19 cellular contexts compared by ENCODE assay signal in genomic region chr9:524008-524407, GRCh38. TPM values are rescaled to one million over a fixed set of nuclear protein-coding genes. Genes with fewer than 3 reads are reported as not detected.
DNase-seq lines count a peak whose midpoint lies in the region; ATAC-seq and TF ChIP-seq lines count a peak whose summit lies in the region.
"Had no signal": no experiment of that assay in that cellular context is flagged by ENCODE, and none has a peak within 500 bp of the region (broad histone marks: within the 10 kb centered on the region; RNA-seq: fewer than 3 reads in every experiment).

No MANE protein-coding gene starts in this region.

- no peak overlapping the region for H3K4me2 ChIP-seq in smooth muscle cell
- H3K4me2 ChIP-seq: GM23338 had no signal

- H3F3A ChIP-seq in smooth muscle cell (ENCODE audit: low read depth) = no peaks in the 10 kb centered on the region

- H3K4me3 ChIP-seq in HEK293 (ENCODE audit: low read depth, low read length) (no peak overlapping the region), epithelial cell of esophagus (ENCODE audit: low read length) (no peak overlapping the region), smooth muscle cell (no peak overlapping the region)
- H3K4me3 ChIP-seq: GM23338 had no signal

- DNase-seq in epithelial cell of esophagus (ENCODE audit: low read depth) (peak; percentile 57), left ventricle myocardium superior (no peak), progenitor cell of endocrine pancreas (ENCODE audit: low spot score, unreplicated experiment) (no peak), cerebellar cortex (ENCODE audit: low spot score) (no peak), NCI-H748 (lab: John Stamatoyannopoulos, UW; ENCODE audit: unreplicated experiment) (no peak), SKM-1 (lab: John Stamatoyannopoulos, UW; ENCODE audit: unreplicated experiment) (no peak), smooth muscle cell (lab: John Stamatoyannopoulos, UW; ENCODE audit: unreplicated experiment) (no peak)
- DNase-seq: C1 segment of cervical spinal cord, DMS153, EL, HFFc6, KBM-7, NCI-H1105, NCI-H187 treated with DMSO at 0.1 percent for 48 hours, NCI-H446, NCI-H748 treated with DMSO at 0.1 percent for 48 hours had no signal

- H2AFZ ChIP-seq in smooth muscle cell (ENCODE audit: low read depth) = no peak overlapping the region
- H2AFZ ChIP-seq: GM23338 had no signal

- peak; percentile 49 for ATAC-seq in left ventricle myocardium superior
- ATAC-seq: GM23338, Panc1 had no signal

- H4K20me1 ChIP-seq in smooth muscle cell (ENCODE audit: low read depth) = no peaks in the 10 kb centered on the region

- H3K36me3 ChIP-seq in HEK293 (ENCODE audit: control insufficient read depth in 2 of 2, insufficient read depth in 1 of 2, low read length in 2 of 2) (no peaks in the 10 kb centered on the region; a peak in 1 of 3 replicates), smooth muscle cell (ENCODE audit: low read depth) (no peaks in the 10 kb centered on the region)

- H3K4me1 Mint-ChIP-seq in progenitor cell of endocrine pancreas (ENCODE audit: low read depth) = peaks cover 28% of the 10 kb centered on the region

- 64% methylated on average over 2 of the region's 2 CpGs for WGBS in smooth muscle cell (ENCODE audit: low lambda C conversion rate)

- H3K4me3 Mint-ChIP-seq in progenitor cell of endocrine pancreas (ENCODE audit: low read depth) = no peak overlapping the region
- H3K4me3 Mint-ChIP-seq: GM23338, HFFc6 had no signal

- H3K9me3 ChIP-seq in HEK293 (ENCODE audit: control insufficient read depth, insufficient read depth, low read depth, low read length) (no peaks in the 10 kb centered on the region), smooth muscle cell (replicated peaks; ENCODE audit: low read depth) (no peaks in the 10 kb centered on the region)

- no peaks in the 10 kb centered on the region for H3K9me3 Mint-ChIP-seq in progenitor cell of endocrine pancreas (ENCODE audit: low read depth)
- H3K9me3 Mint-ChIP-seq: GM23338, HFFc6 had no signal

- no peaks in the 10 kb centered on the region for H3K27me3 Mint-ChIP-seq in progenitor cell of endocrine pancreas

- H3K27ac Mint-ChIP-seq in progenitor cell of endocrine pancreas = peak overlapping the region; percentile 81
- H3K27ac Mint-ChIP-seq: GM23338, HFFc6 had no signal

- H3K79me2 ChIP-seq in smooth muscle cell (ENCODE audit: low read depth) = no peaks in the 10 kb centered on the region

- H3K27ac ChIP-seq in HEK293 (ENCODE audit: extremely low read depth, low read depth, low read length) (no peak overlapping the region), smooth muscle cell (ENCODE audit: low read depth) (no peak overlapping the region)

- POLR2A ChIA-PET in HEK293 (lab: Yijun Ruan, JAX) = interaction anchor here (0.6 kb wide), 1 partner anchor 13 kb away, joined by 3 read pairs; no protein-coding TSS in a partner anchor

- H3K4me1 ChIP-seq in HEK293 (ENCODE audit: control insufficient read depth, insufficient read depth, low read length) (peaks cover 6% of the 10 kb centered on the region; the same call in 1 of the 2 replicates), smooth muscle cell (ENCODE audit: low read depth) (no peaks in the 10 kb centered on the region)

- intact Hi-C loops in left ventricle myocardium superior (cut with micrococcal nuclease) = no loop called here

- H3K36me3 Mint-ChIP-seq in progenitor cell of endocrine pancreas (ENCODE audit: insufficient read depth) = peaks cover 6% of the 10 kb centered on the region

- TF ChIP-seq CTCF in HEK293 (tag by site-specific recombination; IDR thresholded peaks at IDR 0.05) (no peak), epithelial cell of esophagus (IDR thresholded peaks at IDR 0.05; ENCODE audit: insufficient read depth, low read depth, low read length, missing control alignments) (no peak), progenitor cell of endocrine pancreas (IDR thresholded peaks at IDR 0.05; ENCODE audit: unreplicated experiment) (no peak), smooth muscle cell (IDR thresholded peaks at IDR 0.05; ENCODE audit: borderline replicate concordance, insufficient read depth, poor library complexity, severe bottlenecking) (no peak)

- H3K27me3 ChIP-seq in smooth muscle cell (ENCODE audit: low read depth) = no peaks in the 10 kb centered on the region

- CTCF ChIA-PET in HEK293 (lab: Yijun Ruan, JAX) = interaction anchor here (0.6 kb wide), 2 partner anchors 116 to 542 kb away, joined by 3 read pairs; no protein-coding TSS in a partner anchor

- no peak overlapping the region for H3K9ac ChIP-seq in smooth muscle cell (ENCODE audit: low read depth)

TF ChIP-seq in HEK293, 187 proteins besides CTCF, POLR2A, EP300 and RAD21:
- TF ChIP-seq ZNF596 (tag by site-specific recombination; IDR thresholded peaks at IDR 0.05) (no peak), PRDM1 (tag by site-specific recombination; IDR thresholded peaks at IDR 0.05) (peak; percentile 68)

RNA-seq across cellular contexts. Expression of gene KANK1, which starts 19.5 kb away (rescaled TPM):
- total RNA-seq in left ventricle myocardium superior = 159 TPM
- total RNA-seq in progenitor cell of endocrine pancreas = 48.2 and 48.6 TPM in 2 replicates
- total RNA-seq in smooth muscle cell = 27.1 and 40.5 TPM in 2 replicates
- polyA plus RNA-seq in smooth muscle cell = 6.8 and 23.0 TPM in 2 replicates
